In the genomic region with DNA sequence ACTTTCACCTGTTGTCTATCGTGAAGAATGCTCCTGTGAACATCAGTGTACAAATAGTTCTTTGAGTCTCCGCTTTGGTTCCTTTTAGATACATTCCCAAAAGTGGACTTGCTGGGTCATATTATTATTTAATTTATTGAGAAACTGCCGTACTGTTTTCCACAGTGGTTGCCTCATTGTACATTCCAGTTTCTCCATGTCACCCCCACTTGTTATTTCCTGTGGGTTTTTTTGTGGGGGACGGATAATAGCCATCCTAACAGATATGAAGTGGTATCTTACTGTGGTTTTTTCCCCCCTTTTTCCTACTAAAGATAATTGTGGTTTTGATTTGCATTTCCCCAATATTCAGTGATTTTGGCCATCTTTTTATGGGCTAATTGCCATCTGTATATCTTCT, we compare ENCODE assay signal across 21 cellular contexts.
"Had no signal": no experiment of that assay in that cellular context is flagged by ENCODE, and none has a peak within 500 bp of the region (broad histone marks: within the 10 kb centered on the region; RNA-seq: fewer than 3 reads in every experiment).

No MANE protein-coding gene starts in this region.

- H3K27me3 ChIP-seq: body of pancreas, gastroesophageal sphincter, heart left ventricle, sigmoid colon, spleen, thyroid gland had no signal

- H3K27me3 Mint-ChIP-seq: activated CD8-positive, alpha-beta T cell treated with anti-CD3 and anti-CD28 coated beads for 36 hours had no signal

- H3K4me1 ChIP-seq: body of pancreas, gastroesophageal sphincter, sigmoid colon, thyroid gland had no signal

- H3K4me1 Mint-ChIP-seq: nephron had no signal

- H3K9me3 Mint-ChIP-seq: activated CD8-positive, alpha-beta T cell treated with anti-CD3 and anti-CD28 coated beads for 36 hours; activated naive CD4-positive, alpha-beta T cell treated with anti-CD3 and anti-CD28 coated beads, Interleukin-2, amount 50 U/mL, for 72 hours; nephron had no signal

- ATAC-seq: activated CD8-positive, alpha-beta T cell treated with anti-CD3 and anti-CD28 coated beads for 36 hours; activated naive CD4-positive, alpha-beta T cell treated with anti-CD3 and anti-CD28 coated beads, Interleukin-2, amount 50 U/mL, for 72 hours; body of pancreas; gastroesophageal sphincter; heart left ventricle; left ventricle myocardium superior had no signal

- H3K27ac ChIP-seq: body of pancreas, coronary artery, gastroesophageal sphincter, heart left ventricle, sigmoid colon, spleen, thyroid gland, WERI-Rb-1 had no signal

- H3K4me3 Mint-ChIP-seq: activated CD8-positive, alpha-beta T cell treated with anti-CD3 and anti-CD28 coated beads for 36 hours; nephron had no signal

- H3K9me3 ChIP-seq: body of pancreas, gastroesophageal sphincter, heart left ventricle, sigmoid colon, spleen, thyroid gland had no signal

- DNase-seq: activated CD8-positive, alpha-beta T cell treated with anti-CD3 and anti-CD28 coated beads for 36 hours; activated effector memory CD4-positive, alpha-beta T cell treated with anti-CD3 and anti-CD28 coated beads, Interleukin-2, amount 50 U/mL, for 16 hours; activated T-cell treated with anti-CD3 and anti-CD28 coated beads, Interleukin-2, amount 50 U/mL, for 1 hour; body of pancreas; caudate nucleus; erythroblast; heart left ventricle; kidney glomerular epithelial cell; left ventricle myocardium superior; mesenchymal stem cell; nucleus accumbens; posterior cingulate gyrus; sigmoid colon; spleen; stimulated activated naive CD4-positive, alpha-beta T cell; thyroid gland; WERI-Rb-1 had no signal

- H3K27ac Mint-ChIP-seq: activated naive CD4-positive, alpha-beta T cell treated with anti-CD3 and anti-CD28 coated beads, Interleukin-2, amount 50 U/mL, for 72 hours; nephron had no signal

- H3K4me3 ChIP-seq: body of pancreas, coronary artery, gastroesophageal sphincter, heart left ventricle, sigmoid colon, spleen, thyroid gland had no signal
